ENCODE assay signal across 1 cellular context in the genomic region with DNA sequence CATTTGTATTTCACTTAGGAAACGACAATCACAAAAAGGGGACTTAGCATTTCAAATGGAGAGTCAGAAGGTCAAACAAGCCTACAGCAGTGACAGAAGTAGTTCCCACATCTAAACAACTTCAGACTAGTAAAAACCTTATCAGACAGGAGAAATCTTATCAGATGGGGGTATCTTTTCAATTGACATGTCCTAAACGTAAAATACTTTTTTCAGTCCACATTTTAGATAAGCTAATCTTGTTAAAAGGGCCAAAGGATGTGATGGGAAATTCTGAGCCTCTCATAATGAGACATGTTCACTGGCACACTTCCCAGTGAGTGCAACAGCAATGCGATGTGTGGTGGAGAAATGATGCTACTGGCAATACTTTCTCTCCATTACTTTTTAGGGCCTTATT.
A peak's percentile ranks its signal among the peaks of the same experiment; 100 is the strongest.
TF ChIP-seq lines count a peak whose summit lies in the region.

No MANE protein-coding gene starts in this region.

TF ChIP-seq in IMR-90, 13 proteins besides CTCF, POLR2A, EP300 and RAD21 (continued from another document):
- TF ChIP-seq RCOR1 (IDR thresholded peaks at IDR 0.05; ENCODE audit: insufficient replicate concordance, low read length): no peak
- no peak for TF ChIP-seq MAFK (IDR thresholded peaks at IDR 0.05; ENCODE audit: low read depth, low read length)
- TF ChIP-seq MXI1 (IDR thresholded peaks at IDR 0.05; ENCODE audit: borderline replicate concordance, low read depth, low read length): no peak
- TF ChIP-seq CEBPB (IDR thresholded peaks at IDR 0.05; ENCODE audit: low read depth, low read length): peak; percentile 72
- no peak for TF ChIP-seq MAZ (IDR thresholded peaks at IDR 0.05; ENCODE audit: borderline replicate concordance, low read depth, low read length)
- TF ChIP-seq, protein P1, sequence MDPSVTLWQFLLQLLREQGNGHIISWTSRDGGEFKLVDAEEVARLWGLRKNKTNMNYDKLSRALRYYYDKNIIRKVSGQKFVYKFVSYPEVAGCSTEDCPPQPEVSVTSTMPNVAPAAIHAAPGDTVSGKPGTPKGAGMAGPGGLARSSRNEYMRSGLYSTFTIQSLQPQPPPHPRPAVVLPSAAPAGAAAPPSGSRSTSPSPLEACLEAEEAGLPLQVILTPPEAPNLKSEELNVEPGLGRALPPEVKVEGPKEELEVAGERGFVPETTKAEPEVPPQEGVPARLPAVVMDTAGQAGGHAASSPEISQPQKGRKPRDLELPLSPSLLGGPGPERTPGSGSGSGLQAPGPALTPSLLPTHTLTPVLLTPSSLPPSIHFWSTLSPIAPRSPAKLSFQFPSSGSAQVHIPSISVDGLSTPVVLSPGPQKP (IDR thresholded peaks at IDR 0.05; ENCODE audit: borderline replicate concordance, low read depth, low read length): no peak
